Comparison of ENCODE assay signal across 36 cellular contexts in genomic region chr9:118736406-118736805, GRCh38.
"Had no signal": no experiment of that assay in that cellular context is flagged by ENCODE, and none has a peak within 500 bp of the region (broad histone marks: within the 10 kb centered on the region; RNA-seq: fewer than 3 reads in every experiment).

No MANE protein-coding gene starts in this region.

- H3K36me3 Mint-ChIP-seq: activated CD4-positive, alpha-beta memory T cell treated with anti-CD3 and anti-CD28 coated beads for 36 hours; activated CD8-positive, alpha-beta memory T cell treated with anti-CD3 and anti-CD28 coated beads, Interleukin-2, amount 10 ng/mL, durations not matched to agents 7 days and 5 days; activated naive CD4-positive, alpha-beta T cell treated with anti-CD3 and anti-CD28 coated beads, Interleukin-2, amount 10 ng/mL, durations not matched to agents 7 days and 5 days; activated naive CD4-positive, alpha-beta T cell treated with anti-CD3 and anti-CD28 coated beads, Interleukin-2, amount 50 U/mL, for 24 hours; activated naive CD8-positive, alpha-beta T cell; activated naive CD8-positive, alpha-beta T cell treated with anti-CD3 and anti-CD28 coated beads, Interleukin-2, amount 10 ng/mL, durations not matched to agents 7 days and 5 days; brain had no signal

- H3K27ac Mint-ChIP-seq: activated B cell treated with CpG ODN at 0.5 μM for 24 hours; activated CD4-positive, alpha-beta memory T cell treated with anti-CD3 and anti-CD28 coated beads for 36 hours; activated CD4-positive, alpha-beta T cell treated with anti-CD3 and anti-CD28 coated beads, Interleukin-2, amount 10 ng/mL, durations not matched to agents 24 days and 14 days; activated CD8-positive, alpha-beta memory T cell treated with anti-CD3 and anti-CD28 coated beads, Interleukin-2, amount 10 ng/mL, durations not matched to agents 7 days and 5 days; activated CD8-positive, alpha-beta T cell treated with anti-CD3 and anti-CD28 coated beads for 36 hours; activated naive CD4-positive, alpha-beta T cell treated with anti-CD3 and anti-CD28 coated beads, Interleukin-2, amount 10 ng/mL, durations not matched to agents 7 days and 5 days; activated naive CD4-positive, alpha-beta T cell treated with anti-CD3 and anti-CD28 coated beads, Interleukin-2, amount 50 U/mL, for 24 hours; activated naive CD8-positive, alpha-beta T cell; activated naive CD8-positive, alpha-beta T cell treated with anti-CD3 and anti-CD28 coated beads, Interleukin-2, amount 10 ng/mL, durations not matched to agents 7 days and 5 days; activated naive CD8-positive, alpha-beta T cell treated with anti-CD3 and anti-CD28 coated beads, Interleukin-2, amount 50 U/mL, for 24 hours; activated T-cell treated with anti-CD3 and anti-CD28 coated beads, Interleukin-2, amount 50 U/mL, for 24 hours; activated T-helper 2 cell treated with anti-CD3 and anti-CD28 coated beads, Interferon-gamma antibody, Interleukin-2, Interleukin-4, amounts not matched to agents 10 μg/mL and 5 μg/mL and 100 μg/mL, durations not matched to agents 14 hours and 24 hours and 36 hours; brain; T-helper 2 cell treated with Interferon-gamma antibody and Interleukin-4, amounts not matched to agents 5 μg/mL and 100 μg/mL, for 36 hours had no signal

- H3K27me3 ChIP-seq: ascending aorta, cardiac muscle cell, colonic mucosa had no signal

- H3K4me1 ChIP-seq: ascending aorta, colonic mucosa had no signal

- H3K27ac ChIP-seq: ascending aorta, cardiac muscle cell, colonic mucosa, VCaP had no signal

- H3K36me3 ChIP-seq: ascending aorta, cardiac muscle cell, colonic mucosa had no signal

- H3K9me3 Mint-ChIP-seq: activated CD4-positive, alpha-beta T cell treated with anti-CD3 and anti-CD28 coated beads, Interleukin-2, amount 10 ng/mL, durations not matched to agents 24 days and 14 days had no signal

- DNase-seq: activated B cell treated with CpG ODN at 0.5 μM for 24 hours; activated CD4-positive, alpha-beta memory T cell treated with anti-CD3 and anti-CD28 coated beads for 36 hours; activated CD4-positive, alpha-beta T cell treated with anti-CD3 and anti-CD28 coated beads for 4 hours; activated CD4-positive, alpha-beta T cell treated with anti-CD3 and anti-CD28 coated beads, Interleukin-2, amount 10 ng/mL, durations not matched to agents 24 days and 14 days; activated CD4-positive, alpha-beta T cell treated with anti-CD3 and anti-CD28 coated beads, Interleukin-2, amount 50 U/mL, for 1 hour; activated CD4-positive, alpha-beta T cell treated with anti-CD3 and anti-CD28 coated beads, Interleukin-2, amount 50 U/mL, for 4 hours; activated CD4-positive, CD25-positive, alpha-beta regulatory T cell treated with anti-CD3 and anti-CD28 coated beads, Interleukin-2, amount 50 U/mL, for 72 hours; activated CD8-positive, alpha-beta memory T cell treated with anti-CD3 and anti-CD28 coated beads, Interleukin-2, amount 10 ng/mL, durations not matched to agents 7 days and 5 days; activated CD8-positive, alpha-beta memory T cell treated with anti-CD3 and anti-CD28 coated beads, Interleukin-2, amount 50 U/mL, for 48 hours; activated CD8-positive, alpha-beta T cell treated with anti-CD3 and anti-CD28 coated beads for 36 hours; activated effector memory CD4-positive, alpha-beta T cell treated with Interleukin-2 at 50 U/mL for 16 hours; activated gamma-delta T cell; activated naive CD4-positive, alpha-beta T cell treated with anti-CD3 and anti-CD28 coated beads, Interleukin-2, amount 10 ng/mL, durations not matched to agents 7 days and 5 days; activated naive CD4-positive, alpha-beta T cell treated with Interleukin-2 at 50 U/mL for 16 hours; activated naive CD8-positive, alpha-beta T cell treated with anti-CD3 and anti-CD28 coated beads, Interleukin-2, amount 10 ng/mL, durations not matched to agents 7 days and 5 days; activated naive CD8-positive, alpha-beta T cell treated with anti-CD3 and anti-CD28 coated beads, Interleukin-2, amount 50 U/mL, for 24 hours; activated T-cell treated with anti-CD3 and anti-CD28 coated beads, Interleukin-2, amount 50 U/mL, for 24 hours; activated T-cell treated with anti-CD3 and anti-CD28 coated beads, Interleukin-2, amount 50 U/mL, for 48 hours; amygdala; anterior cingulate cortex; caudate nucleus; cerebellar nuclear complex; colonic mucosa; T-helper 2 cell; T-helper 9 cell had no signal

- H3K4me3 ChIP-seq: ascending aorta, cardiac muscle cell, colonic mucosa had no signal

- H3K4me3 Mint-ChIP-seq: activated B cell treated with CpG ODN at 0.5 μM for 24 hours; activated CD4-positive, alpha-beta memory T cell treated with anti-CD3 and anti-CD28 coated beads for 36 hours; activated CD4-positive, alpha-beta T cell treated with anti-CD3 and anti-CD28 coated beads, Interleukin-2, amount 10 ng/mL, durations not matched to agents 24 days and 14 days; activated CD8-positive, alpha-beta memory T cell treated with anti-CD3 and anti-CD28 coated beads, Interleukin-2, amount 10 ng/mL, durations not matched to agents 7 days and 5 days; activated CD8-positive, alpha-beta T cell treated with anti-CD3 and anti-CD28 coated beads for 36 hours; activated naive CD4-positive, alpha-beta T cell treated with anti-CD3 and anti-CD28 coated beads, Interleukin-2, amount 10 ng/mL, durations not matched to agents 7 days and 5 days; activated naive CD4-positive, alpha-beta T cell treated with anti-CD3 and anti-CD28 coated beads, Interleukin-2, amount 50 U/mL, for 24 hours; activated naive CD8-positive, alpha-beta T cell; activated naive CD8-positive, alpha-beta T cell treated with anti-CD3 and anti-CD28 coated beads, Interleukin-2, amount 10 ng/mL, durations not matched to agents 7 days and 5 days; activated naive CD8-positive, alpha-beta T cell treated with anti-CD3 and anti-CD28 coated beads, Interleukin-2, amount 50 U/mL, for 24 hours; activated T-cell treated with anti-CD3 and anti-CD28 coated beads, Interleukin-2, amount 50 U/mL, for 24 hours; brain; central memory CD8-positive, alpha-beta T cell; T-helper 2 cell treated with Interferon-gamma antibody and Interleukin-4, amounts not matched to agents 5 μg/mL and 100 μg/mL, for 36 hours had no signal

- H3K4me1 Mint-ChIP-seq: activated B cell treated with CpG ODN at 0.5 μM for 24 hours; activated CD4-positive, alpha-beta T cell treated with anti-CD3 and anti-CD28 coated beads, Interleukin-2, amount 10 ng/mL, durations not matched to agents 24 days and 14 days; activated CD8-positive, alpha-beta memory T cell treated with anti-CD3 and anti-CD28 coated beads, Interleukin-2, amount 10 ng/mL, durations not matched to agents 7 days and 5 days; activated naive CD4-positive, alpha-beta T cell treated with anti-CD3 and anti-CD28 coated beads, Interleukin-2, amount 10 ng/mL, durations not matched to agents 7 days and 5 days; activated naive CD4-positive, alpha-beta T cell treated with anti-CD3 and anti-CD28 coated beads, Interleukin-2, amount 50 U/mL, for 24 hours; activated naive CD8-positive, alpha-beta T cell treated with anti-CD3 and anti-CD28 coated beads, Interleukin-2, amount 10 ng/mL, durations not matched to agents 7 days and 5 days; activated naive CD8-positive, alpha-beta T cell treated with anti-CD3 and anti-CD28 coated beads, Interleukin-2, amount 50 U/mL, for 24 hours; brain; central memory CD8-positive, alpha-beta T cell had no signal

- H3K9me3 ChIP-seq: colonic mucosa had no signal

- FAIRE-seq: bronchial epithelial cell, TTC549 had no signal

- H3K27me3 Mint-ChIP-seq: activated B cell treated with CpG ODN at 0.5 μM for 24 hours; activated CD4-positive, alpha-beta memory T cell treated with anti-CD3 and anti-CD28 coated beads for 36 hours; activated CD4-positive, alpha-beta T cell treated with anti-CD3 and anti-CD28 coated beads, Interleukin-2, amount 10 ng/mL, durations not matched to agents 24 days and 14 days; activated CD8-positive, alpha-beta memory T cell treated with anti-CD3 and anti-CD28 coated beads, Interleukin-2, amount 10 ng/mL, durations not matched to agents 7 days and 5 days; activated CD8-positive, alpha-beta T cell treated with anti-CD3 and anti-CD28 coated beads for 36 hours; activated naive CD4-positive, alpha-beta T cell treated with anti-CD3 and anti-CD28 coated beads, Interleukin-2, amount 10 ng/mL, durations not matched to agents 7 days and 5 days; activated naive CD4-positive, alpha-beta T cell treated with anti-CD3 and anti-CD28 coated beads, Interleukin-2, amount 50 U/mL, for 24 hours; activated naive CD8-positive, alpha-beta T cell treated with anti-CD3 and anti-CD28 coated beads, Interleukin-2, amount 10 ng/mL, durations not matched to agents 7 days and 5 days; activated T-cell treated with anti-CD3 and anti-CD28 coated beads, Interleukin-2, amount 50 U/mL, for 24 hours; central memory CD8-positive, alpha-beta T cell had no signal

- ATAC-seq: activated CD8-positive, alpha-beta memory T cell treated with anti-CD3 and anti-CD28 coated beads, Interleukin-2, amount 10 ng/mL, durations not matched to agents 7 days and 5 days; activated CD8-positive, alpha-beta T cell treated with anti-CD3 and anti-CD28 coated beads for 36 hours; activated naive CD8-positive, alpha-beta T cell treated with anti-CD3 and anti-CD28 coated beads, Interleukin-2, amount 50 U/mL, for 24 hours had no signal
